Comparison of ENCODE assay signal across 8 cellular contexts in genomic region chr4:94758141-94758699, GRCh38. TPM values are rescaled to one million over a fixed set of nuclear protein-coding genes. Genes with fewer than 3 reads are reported as not detected.
DNase-seq lines count a peak whose midpoint lies in the region; ATAC-seq, FAIRE-seq and TF ChIP-seq lines count a peak whose summit lies in the region.

No MANE protein-coding gene starts in this region.

- peaks cover 44% of the 10 kb centered on the region for H3K27me3 Mint-ChIP-seq in endodermal cell (ENCODE audit: insufficient read depth)

- H2AK5ac ChIP-seq in mesendoderm (ENCODE audit: low read length), result no peak overlapping the region

- peak overlapping the region; percentile 85 for H3K56ac ChIP-seq in mesendoderm (ENCODE audit: low read length)

- H2BK120ac ChIP-seq in mesendoderm (ENCODE audit: low read depth, low read length), result peak overlapping the region; percentile 73

- H3K36me3 Mint-ChIP-seq in endodermal cell (ENCODE audit: low read depth), result no peaks in the 10 kb centered on the region

- H3K27ac ChIP-seq in Peyer's patch (no peak overlapping the region), endodermal cell (ENCODE audit: low read depth, low read length) (no peak overlapping the region), mesendoderm (ENCODE audit: low read depth, low read length) (no peak overlapping the region), upper lobe of right lung (no peak overlapping the region)

- H3K9me3 ChIP-seq in Peyer's patch (no peaks in the 10 kb centered on the region), endodermal cell (ENCODE audit: control insufficient read depth, low read length) (no peaks in the 10 kb centered on the region), upper lobe of right lung (no peaks in the 10 kb centered on the region)

- peak overlapping the region; percentile 96 for H3K18ac ChIP-seq in mesendoderm (ENCODE audit: low read length)

- H3K4me1 ChIP-seq in Peyer's patch (peaks cover 0 to 10% (median 0%) of the 10 kb centered on the region in 4 donors), endodermal cell (ENCODE audit: control insufficient read depth, insufficient read depth, low read length) (no peaks in the 10 kb centered on the region), mesendoderm (ENCODE audit: control insufficient read depth, low read depth, low read length) (no peaks in the 10 kb centered on the region), upper lobe of right lung (peaks cover 4% of the 10 kb centered on the region)

- peak overlapping the region; percentile 45 for H3K23ac ChIP-seq in mesendoderm (ENCODE audit: low read length)

- no peaks in the 10 kb centered on the region for H3K79me2 ChIP-seq in mesendoderm (ENCODE audit: control insufficient read depth, insufficient read depth, low read length)

- H3K9me3 Mint-ChIP-seq in endodermal cell, result no peaks in the 10 kb centered on the region

- no peaks in the 10 kb centered on the region for H3K79me1 ChIP-seq in mesendoderm (ENCODE audit: low read length)

- TF ChIP-seq POLR2A in GM12892 (IDR thresholded peaks at IDR 0.05; ENCODE audit: low read depth, low read length) (no peak), Peyer's patch (IDR thresholded peaks at IDR 0.05) (no peak)

- H3K9ac ChIP-seq in endodermal cell (ENCODE audit: extremely low read depth, low read length, poor library complexity, severe bottlenecking) (peak overlapping the region; percentile 33), mesendoderm (ENCODE audit: low read length) (peak overlapping the region; percentile 66)

- peak; percentile 79 for ATAC-seq in upper lobe of right lung
- ATAC-seq in HG03457 (IDR thresholded peaks at IDR 0.05; ENCODE audit: unreplicated experiment), result no peak

- FAIRE-seq in GM12892 (lab: Jason Lieb, UNC), result no peak

- H2BK5ac ChIP-seq in mesendoderm (ENCODE audit: low read length), result no peak overlapping the region

- WGBS in endodermal cell (ENCODE audit: insufficient coverage in 1 of 2, insufficient read length in 1 of 2), 2 experiments, result 0% methylated on average over 44 to 69 of the region's 69 CpGs
- WGBS in mesendoderm (ENCODE audit: extremely low coverage, insufficient coverage, low lambda C conversion rate), result no CpG with 5 or more reads among the region's 69 CpGs

- H3K4me3 ChIP-seq in Peyer's patch, result peak overlapping the region; percentile 18 to 62 (median 38)
- H3K4me3 ChIP-seq in endodermal cell (ENCODE audit: low read length), result peak overlapping the region; percentile 84
- peak overlapping the region; percentile 41 for H3K4me3 ChIP-seq in mesendoderm (ENCODE audit: low read length)
- H3K4me3 ChIP-seq in upper lobe of right lung, result peak overlapping the region; percentile 43

- no peak overlapping the region for H4K8ac ChIP-seq in mesendoderm (ENCODE audit: low read depth, low read length)

- TF ChIP-seq CTCF in Peyer's patch (IDR thresholded peaks at IDR 0.05), result no peak
- no peak for TF ChIP-seq CTCF in endodermal cell (conservative IDR thresholded peaks at IDR 0.05)
- TF ChIP-seq CTCF in upper lobe of right lung (IDR thresholded peaks at IDR 0.05), result no peak

- intact Hi-C loops in upper lobe of right lung (cut with DNase I), result no loop called here

- H3K27me3 ChIP-seq in Peyer's patch (no peaks in the 10 kb centered on the region), endodermal cell (ENCODE audit: control insufficient read depth, insufficient read depth, low read length, poor library complexity, severe bottlenecking) (peaks cover 41% of the 10 kb centered on the region), mesendoderm (ENCODE audit: insufficient read depth, low read length, poor library complexity) (no peaks in the 10 kb centered on the region), upper lobe of right lung (peaks cover 41% of the 10 kb centered on the region)

- peak overlapping the region; percentile 90 for H3K4me2 ChIP-seq in mesendoderm (ENCODE audit: low read length)

- DNase-seq in GM12892 (ENCODE audit: insufficient read length) (peak; percentile 3), Peyer's patch (peak in 1 of 3 donors; percentile 47), endodermal cell (peak; percentile 89), mesendoderm (peak; percentile 75), upper lobe of right lung (peak; percentile 69), NCI-H446 (lab: John Stamatoyannopoulos, UW) (no peak)
- no peak for DNase-seq in activated CD4-positive, CD25-positive, alpha-beta regulatory T cell (lab: John Stamatoyannopoulos, UW)

- no peak overlapping the region for H3K4ac ChIP-seq in mesendoderm (ENCODE audit: low read depth, low read length)

- H3K36me3 ChIP-seq in Peyer's patch (no peaks in the 10 kb centered on the region), endodermal cell (ENCODE audit: control insufficient read depth, insufficient read depth, low read length) (no peaks in the 10 kb centered on the region), mesendoderm (ENCODE audit: control insufficient read depth, insufficient read depth, low read length) (no peaks in the 10 kb centered on the region), upper lobe of right lung (no peaks in the 10 kb centered on the region)

- peak overlapping the region; percentile 74 for H3K4me3 Mint-ChIP-seq in endodermal cell

- H4K5ac ChIP-seq in mesendoderm (ENCODE audit: low read length), result no peak overlapping the region

- peak overlapping the region; percentile 5 for H2BK15ac ChIP-seq in mesendoderm (replicated peaks; ENCODE audit: low read depth)

- peak overlapping the region; percentile 38 for H3K27ac Mint-ChIP-seq in endodermal cell

- H3K4me1 Mint-ChIP-seq in endodermal cell, result peaks cover 13% of the 10 kb centered on the region

RNA-seq across cellular contexts. Expression of gene BMPR1B, which starts 0.5 kb away (rescaled TPM):
- polyA plus RNA-seq in GM12892 (2012; ENCODE audit: missing spikeins), result 0.04 TPM
- total RNA-seq in Peyer's patch (not detected), endodermal cell (1 to 10 TPM; 2.8 to 3.6 TPM), upper lobe of right lung (3.0 TPM)
- 11.2 TPM for polyA plus RNA-seq in endodermal cell (2013, experiment 1 of 2)
- 9.2 TPM for polyA plus RNA-seq in endodermal cell (2013, experiment 2 of 2)
- polyA plus RNA-seq in mesendoderm (2013, experiment 1 of 2), result 0.60 TPM
- 0.64 TPM for polyA plus RNA-seq in mesendoderm (2013, experiment 2 of 2)

Comparison
In these comparisons a context has a peak if more than half of its experiments do, and no peak if none do; other contexts are left out.
1. DNase-seq: peak in GM12892 (single experiment), endodermal cell (single experiment), mesendoderm (single experiment) and upper lobe of right lung (single experiment); none in activated CD4-positive, CD25-positive, alpha-beta regulatory T cell (0 of 4) and NCI-H446 (0 of 2).
2. Peak in every context shown above with its lines, with median percentiles within 50 percentile points of each other: H3K4me3 ChIP-seq.